In genomic region chr7:27110977-27111752, GRCh38 we compare ENCODE assay signal across 11 cellular contexts. TPM values are rescaled to one million over a fixed set of nuclear protein-coding genes. Genes with fewer than 3 reads are reported as not detected.
A peak's percentile ranks its signal among the peaks of the same experiment; 100 is the strongest.
DNase-seq lines count a peak whose midpoint lies in the region; ATAC-seq and TF ChIP-seq lines count a peak whose summit lies in the region.
"Had no signal": no experiment of that assay in that cellular context is flagged by ENCODE, and none has a peak within 500 bp of the region (broad histone marks: within the 10 kb centered on the region; RNA-seq: fewer than 3 reads in every experiment).

No MANE protein-coding gene starts in this region.

- no peak for TF ChIP-seq CTCF in WI38 (IDR thresholded peaks at IDR 0.05; ENCODE audit: low read depth, low read length)

- peak overlapping the region; percentile 77 for H3K27ac ChIP-seq in skeletal muscle tissue (ENCODE audit: low read depth, low read length)
- H3K27ac ChIP-seq: neutrophil had no signal

- ATAC-seq in HG02759 (IDR thresholded peaks at IDR 0.05; ENCODE audit: unreplicated experiment) = no peak

- peak overlapping the region; percentile 65 for H3K4me3 ChIP-seq in WI38 (ENCODE audit: low read depth, low read length)
- H3K4me3 ChIP-seq in iPS-15b (ENCODE audit: low read depth, low read length) = peak overlapping the region; percentile 68
- peak overlapping the region in 2 of 3 donors; percentile 51 to 56 for H3K4me3 ChIP-seq in skeletal muscle tissue (ENCODE audit: low read length in 3 of 3)

- H3K9me3 ChIP-seq in iPS-15b (ENCODE audit: control insufficient read depth, insufficient read depth, low read length) (no peaks in the 10 kb centered on the region), skeletal muscle tissue (ENCODE audit: control insufficient read depth in 3 of 3, low read length in 3 of 3) (no peaks in the 10 kb centered on the region)
- H3K9me3 ChIP-seq: neutrophil had no signal

- DNase-seq in GM04504 (ENCODE audit: low read depth) = peak; percentile 38
- DNase-seq in effector CD4-positive, alpha-beta T cell = no peak
- DNase-seq in HPDE6-E6E7 (ENCODE audit: extremely low spot score) = no peak
- DNase-seq in cerebellar nuclear complex (lab: John Stamatoyannopoulos, UW) = no peak
- DNase-seq: activated T-cell treated with anti-CD3 and anti-CD28 coated beads, Interleukin-2, amount 50 U/mL, for 24 hours; stimulated activated CD8-positive, alpha-beta memory T cell treated with anti-CD3 and anti-CD28 coated beads, Interleukin-4, amount 100 ng/mL, for 48 hours had no signal

- H3K27me3 ChIP-seq in iPS-15b (ENCODE audit: control insufficient read depth, insufficient read depth, low read length) (peaks cover 95% of the 10 kb centered on the region), skeletal muscle tissue (ENCODE audit: control insufficient read depth in 3 of 3, insufficient read depth in 3 of 3, low read length in 3 of 3) (no peaks in the 10 kb centered on the region)

- peaks cover 3% of the 10 kb centered on the region for H3K4me1 ChIP-seq in iPS-15b (ENCODE audit: control insufficient read depth, insufficient read depth, low read length)
- H3K4me1 ChIP-seq in skeletal muscle tissue (ENCODE audit: control insufficient read depth in 3 of 3, insufficient read depth in 3 of 3, low read length in 3 of 3) = peaks cover 30 to 44% (median 41%) of the 10 kb centered on the region in 3 donors

- H3K9ac ChIP-seq in iPS-15b (ENCODE audit: low read depth, low read length) = no peak overlapping the region
- peak overlapping the region in 1 of 3 donors; percentile 59 for H3K9ac ChIP-seq in skeletal muscle tissue (ENCODE audit: low read depth in 1 of 3, low read length in 3 of 3)

- H3K36me3 ChIP-seq in iPS-15b (ENCODE audit: control insufficient read depth, insufficient read depth, low read length) (no peaks in the 10 kb centered on the region), skeletal muscle tissue (ENCODE audit: control insufficient read depth in 3 of 3, insufficient read depth in 3 of 3, low read length in 3 of 3) (peaks cover 0 to 4% (median 0%) of the 10 kb centered on the region in 3 donors)
- H3K36me3 ChIP-seq: neutrophil had no signal

RNA-seq across cellular contexts. Expression of gene HOXA2, which starts 8.7 kb away (rescaled TPM):
- under 0.01 TPM for total RNA-seq in skeletal muscle tissue

RNA-seq across cellular contexts. Expression of gene HOXA1, which starts 15.4 kb away (rescaled TPM):
- total RNA-seq in skeletal muscle tissue = not detected

RNA-seq across cellular contexts. Expression of gene HOXA4, which starts 19.4 kb away (rescaled TPM):
- 2.1 TPM for total RNA-seq in skeletal muscle tissue

RNA-seq across cellular contexts. Expression of gene HOXA5, which starts 32.3 kb away (rescaled TPM):
- 4.2 TPM for total RNA-seq in skeletal muscle tissue

RNA-seq across cellular contexts. Expression of gene HOXA6, which starts 36.4 kb away (rescaled TPM):
- total RNA-seq in skeletal muscle tissue = 3.1 TPM
